In the genomic region with DNA sequence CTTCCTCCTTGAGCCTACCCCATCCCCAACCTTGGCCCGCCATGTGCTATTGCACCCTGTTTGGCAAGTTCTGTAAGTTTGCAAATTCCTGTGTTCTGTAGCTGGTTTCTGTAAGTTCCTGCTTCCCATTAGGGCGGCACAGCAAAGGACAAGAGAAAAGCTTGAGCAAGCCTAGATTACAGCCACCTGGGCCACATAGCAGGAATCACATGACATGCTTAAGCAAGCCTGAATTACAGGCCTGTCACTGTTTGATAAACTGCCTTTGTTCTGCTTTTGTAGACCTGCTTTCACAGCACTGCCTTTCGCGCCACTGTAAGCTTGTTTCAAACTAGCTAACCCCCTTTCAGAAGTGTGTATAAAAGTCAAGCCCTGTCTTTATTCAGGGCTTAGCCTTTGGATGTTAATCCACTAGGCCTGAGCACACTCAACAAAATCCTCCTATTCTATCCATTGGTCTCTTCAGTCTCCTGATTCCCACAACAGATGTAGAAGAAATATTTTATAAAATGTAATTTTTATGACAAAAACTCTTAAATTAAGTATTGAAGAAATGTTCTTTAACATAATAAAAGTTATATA, we compare ENCODE assay signal across 1 cellular context.
TF ChIP-seq lines count a peak whose summit lies in the region.

No MANE protein-coding gene starts in this region.

TF ChIP-seq in H1, 55 proteins besides CTCF, POLR2A, EP300 and RAD21:
- TF ChIP-seq RFX5 (IDR thresholded peaks at IDR 0.05; ENCODE audit: borderline replicate concordance, low read depth, low read length): no peak
- no peak for TF ChIP-seq SUZ12 (IDR thresholded peaks at IDR 0.05; ENCODE audit: low read length)
- peak; percentile 66; the same call in 1 of the 2 replicates for TF ChIP-seq CBX5 (IDR thresholded peaks at IDR 0.05; ENCODE audit: low read depth, low read length)
- no peak for TF ChIP-seq TAF7 (optimal IDR thresholded peaks at IDR 0.05; ENCODE audit: borderline replicate concordance, low read depth, low read length)
